Comparison of ENCODE assay signal across 18 cellular contexts in the genomic region with DNA sequence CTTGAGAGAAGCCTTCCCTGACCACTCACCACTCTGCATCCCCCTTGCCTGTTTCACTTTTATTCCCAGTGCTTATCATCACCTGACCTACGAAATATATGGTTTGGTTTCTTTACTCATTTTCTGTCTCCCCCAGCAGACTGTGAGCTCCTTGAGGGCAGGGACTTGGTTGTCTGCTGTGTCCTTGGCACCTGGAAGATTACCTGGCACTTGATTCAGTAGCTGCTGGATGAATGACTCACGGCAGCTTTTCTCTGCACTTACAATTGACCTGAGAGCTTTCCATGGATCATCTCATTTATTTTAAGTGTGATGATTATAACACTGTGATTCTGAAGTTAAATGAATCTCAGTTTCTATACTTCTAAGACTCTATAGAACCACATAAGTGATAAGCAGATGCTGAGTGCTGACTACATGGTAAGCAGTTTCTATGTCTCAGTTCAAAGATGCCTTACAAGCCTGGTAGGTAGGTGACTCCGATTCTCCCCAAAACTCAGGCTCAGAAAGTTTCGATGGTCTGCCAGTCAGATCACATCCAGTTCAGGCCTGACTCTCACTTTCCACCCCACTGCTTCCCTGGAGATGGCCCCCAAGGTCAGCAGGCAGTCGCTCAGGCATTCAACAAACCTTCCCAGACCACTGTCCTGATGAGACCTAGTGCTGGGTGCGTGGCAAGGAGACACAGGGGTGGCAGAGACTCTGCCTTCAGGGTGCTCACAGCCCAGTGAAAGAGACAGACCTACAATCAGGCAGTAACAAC. TPM values are rescaled to one million over a fixed set of nuclear protein-coding genes. Genes with fewer than 3 reads are reported as not detected.
DNase-seq lines count a peak whose midpoint lies in the region; ATAC-seq and TF ChIP-seq lines count a peak whose summit lies in the region.
"Had no signal": no experiment of that assay in that cellular context is flagged by ENCODE, and none has a peak within 500 bp of the region (broad histone marks: within the 10 kb centered on the region; RNA-seq: fewer than 3 reads in every experiment).

No MANE protein-coding gene starts in this region.

- H3K4me1 ChIP-seq in mesenchymal stem cell (ENCODE audit: control insufficient read depth, insufficient read depth, low read depth, low read length): peaks cover 6% of the 10 kb centered on the region
- H3K4me1 ChIP-seq: colonic mucosa, lower lobe of right lung had no signal

- H3K79me1 ChIP-seq in mesenchymal stem cell (replicated peaks; ENCODE audit: low read length, poor library complexity, severe bottlenecking): no peaks in the 10 kb centered on the region

- ATAC-seq in T-helper 17 cell (no peak), HG03159 (IDR thresholded peaks at IDR 0.05; ENCODE audit: unreplicated experiment) (no peak), HG03196 (IDR thresholded peaks at IDR 0.05; ENCODE audit: unreplicated experiment) (no peak)
- ATAC-seq in activated naive CD8-positive, alpha-beta T cell treated with anti-CD3 and anti-CD28 coated beads, Interleukin-2, amount 10 ng/mL, durations not matched to agents 7 days and 5 days (ENCODE audit: low read depth): no peak
- ATAC-seq: lower lobe of right lung had no signal

- H3K14ac ChIP-seq in mesenchymal stem cell (ENCODE audit: low read length in 2 of 2): no peak overlapping the region

- TF ChIP-seq CTCF in progenitor cell of endocrine pancreas (IDR thresholded peaks at IDR 0.05; ENCODE audit: unreplicated experiment): no peak

- H4K91ac ChIP-seq in mesenchymal stem cell (ENCODE audit: low read length): no peak overlapping the region

- H3K36me3 Mint-ChIP-seq in activated CD4-positive, alpha-beta T cell treated with anti-CD3 and anti-CD28 coated beads, Interleukin-2, amount 10 ng/mL, durations not matched to agents 7 days and 5 days (ENCODE audit: low read depth): peaks cover 56% of the 10 kb centered on the region
- H3K36me3 Mint-ChIP-seq in T-helper 17 cell (ENCODE audit: low read depth): peaks cover 12% of the 10 kb centered on the region
- peaks cover 50% of the 10 kb centered on the region for H3K36me3 Mint-ChIP-seq in activated naive CD8-positive, alpha-beta T cell treated with anti-CD3 and anti-CD28 coated beads, Interleukin-2, amount 10 ng/mL, durations not matched to agents 7 days and 5 days
- H3K36me3 Mint-ChIP-seq in progenitor cell of endocrine pancreas (ENCODE audit: insufficient read depth): no peaks in the 10 kb centered on the region
- H3K36me3 Mint-ChIP-seq: naive B cell, type B pancreatic cell had no signal

- peaks cover 34% of the 10 kb centered on the region for H3K4me1 Mint-ChIP-seq in activated CD4-positive, alpha-beta T cell treated with anti-CD3 and anti-CD28 coated beads, Interleukin-2, amount 10 ng/mL, durations not matched to agents 7 days and 5 days
- H3K4me1 Mint-ChIP-seq in T-helper 17 cell (peaks cover 20% of the 10 kb centered on the region), progenitor cell of endocrine pancreas (ENCODE audit: low read depth) (no peaks in the 10 kb centered on the region)
- peaks cover 29% of the 10 kb centered on the region for H3K4me1 Mint-ChIP-seq in activated naive CD8-positive, alpha-beta T cell treated with anti-CD3 and anti-CD28 coated beads, Interleukin-2, amount 10 ng/mL, durations not matched to agents 7 days and 5 days
- H3K4me1 Mint-ChIP-seq: naive B cell had no signal

- no peaks in the 10 kb centered on the region for H3K36me3 ChIP-seq in mesenchymal stem cell (ENCODE audit: control insufficient read depth in 1 of 2, insufficient read depth in 2 of 2, low read depth in 1 of 2, low read length in 2 of 2)
- H3K36me3 ChIP-seq: colonic mucosa, lower lobe of right lung had no signal

- H2AK5ac ChIP-seq in mesenchymal stem cell (ENCODE audit: low read length, severe bottlenecking): no peak overlapping the region

- POLR2A ChIA-PET in activated CD4-positive, alpha-beta T cell treated with anti-CD3 and anti-CD28 coated beads, Interleukin-2, amount 10 ng/mL, durations not matched to agents 7 days and 5 days (lab: Charles Lee): no interaction called here
- POLR2A ChIA-PET in activated naive CD8-positive, alpha-beta T cell treated with anti-CD3 and anti-CD28 coated beads, Interleukin-2, amount 10 ng/mL, durations not matched to agents 7 days and 5 days (lab: Charles Lee): interaction anchor here (1.0 to 1.6 kb wide), 3 partner anchors 10 to 25 kb away, joined by 3 to 5 read pairs (median 3); a partner anchor contains a TSS

- H2BK15ac ChIP-seq in mesenchymal stem cell (ENCODE audit: low read depth, poor library complexity, severe bottlenecking): no peak overlapping the region

- no peak overlapping the region for H3K4me2 ChIP-seq in mesenchymal stem cell (ENCODE audit: low read length, poor library complexity, severe bottlenecking)

- H3K9ac ChIP-seq in mesenchymal stem cell (ENCODE audit: low read length): no peak overlapping the region

- peaks cover 27 to 45% of the 10 kb centered on the region in 2 experiments for H3K27me3 ChIP-seq in mesenchymal stem cell (ENCODE audit: control insufficient read depth in 1 of 2, insufficient read depth in 1 of 2, low read length in 2 of 2)
- H3K27me3 ChIP-seq: colonic mucosa had no signal

- no peak overlapping the region for H4K8ac ChIP-seq in mesenchymal stem cell (ENCODE audit: low read length)

- H2AFZ ChIP-seq in mesenchymal stem cell (ENCODE audit: low read depth, low read length): no peak overlapping the region

- CTCF ChIA-PET in activated CD4-positive, alpha-beta T cell treated with anti-CD3 and anti-CD28 coated beads, Interleukin-2, amount 10 ng/mL, durations not matched to agents 7 days and 5 days (lab: Charles Lee): interaction anchor here (0.5 to 4.1 kb wide), 3 partner anchors 10 to 60 kb away, joined by 3 to 15 read pairs (median 6); no protein-coding TSS in a partner anchor

- 82% methylated on average over 5 of the region's 6 CpGs for WGBS in mesenchymal stem cell

- H3K9me3 Mint-ChIP-seq in activated CD4-positive, alpha-beta T cell treated with anti-CD3 and anti-CD28 coated beads, Interleukin-2, amount 10 ng/mL, durations not matched to agents 7 days and 5 days: no peaks in the 10 kb centered on the region
- H3K9me3 Mint-ChIP-seq in activated naive CD8-positive, alpha-beta T cell treated with anti-CD3 and anti-CD28 coated beads, Interleukin-2, amount 10 ng/mL, durations not matched to agents 7 days and 5 days: no peaks in the 10 kb centered on the region
- no peaks in the 10 kb centered on the region for H3K9me3 Mint-ChIP-seq in progenitor cell of endocrine pancreas (ENCODE audit: low read depth)
- H3K9me3 Mint-ChIP-seq: naive B cell, type B pancreatic cell had no signal

- H3K27me3 Mint-ChIP-seq in activated CD4-positive, alpha-beta T cell treated with anti-CD3 and anti-CD28 coated beads, Interleukin-2, amount 10 ng/mL, durations not matched to agents 7 days and 5 days: no peaks in the 10 kb centered on the region
- H3K27me3 Mint-ChIP-seq in T-helper 17 cell (no peaks in the 10 kb centered on the region), progenitor cell of endocrine pancreas (peaks cover 22% of the 10 kb centered on the region)
- no peaks in the 10 kb centered on the region for H3K27me3 Mint-ChIP-seq in activated naive CD8-positive, alpha-beta T cell treated with anti-CD3 and anti-CD28 coated beads, Interleukin-2, amount 10 ng/mL, durations not matched to agents 7 days and 5 days

- no peak overlapping the region for H3K4me3 Mint-ChIP-seq in activated CD4-positive, alpha-beta T cell treated with anti-CD3 and anti-CD28 coated beads, Interleukin-2, amount 10 ng/mL, durations not matched to agents 7 days and 5 days
- H3K4me3 Mint-ChIP-seq in T-helper 17 cell (peak overlapping the region; percentile 43), progenitor cell of endocrine pancreas (ENCODE audit: low read depth) (no peak overlapping the region)
- no peak overlapping the region for H3K4me3 Mint-ChIP-seq in activated naive CD8-positive, alpha-beta T cell treated with anti-CD3 and anti-CD28 coated beads, Interleukin-2, amount 10 ng/mL, durations not matched to agents 7 days and 5 days
- H3K4me3 Mint-ChIP-seq: type B pancreatic cell had no signal

- H3K9me3 ChIP-seq in T-helper 17 cell (ENCODE audit: control insufficient read depth, low read length, poor library complexity, severe bottlenecking): no peaks in the 10 kb centered on the region
- no peaks in the 10 kb centered on the region for H3K9me3 ChIP-seq in mesenchymal stem cell (ENCODE audit: control insufficient read depth, low read length)
- H3K9me3 ChIP-seq: colonic mucosa, lower lobe of right lung had no signal

- H3K4ac ChIP-seq in mesenchymal stem cell (ENCODE audit: low read depth in 1 of 2, low read length in 2 of 2): no peak overlapping the region

- no peak overlapping the region for H3K23ac ChIP-seq in mesenchymal stem cell (ENCODE audit: low read length in 2 of 2)

- H3K27ac ChIP-seq in mesenchymal stem cell (ENCODE audit: low read length, poor library complexity, severe bottlenecking): no peak overlapping the region
- H3K27ac ChIP-seq: colonic mucosa, lower lobe of right lung had no signal

- H3K27ac Mint-ChIP-seq in activated CD4-positive, alpha-beta T cell treated with anti-CD3 and anti-CD28 coated beads, Interleukin-2, amount 10 ng/mL, durations not matched to agents 7 days and 5 days: peak overlapping the region; percentile 11
- H3K27ac Mint-ChIP-seq in T-helper 17 cell (peak overlapping the region; percentile 94), progenitor cell of endocrine pancreas (peak overlapping the region; percentile 66)
- peak overlapping the region; percentile 32 for H3K27ac Mint-ChIP-seq in activated naive CD8-positive, alpha-beta T cell treated with anti-CD3 and anti-CD28 coated beads, Interleukin-2, amount 10 ng/mL, durations not matched to agents 7 days and 5 days
- H3K27ac Mint-ChIP-seq: type B pancreatic cell had no signal

- H2BK120ac ChIP-seq in mesenchymal stem cell (ENCODE audit: low read depth, low read length): no peak overlapping the region

- H3K4me3 ChIP-seq in mesenchymal stem cell (ENCODE audit: insufficient read depth in 1 of 2, low read depth in 1 of 2, low read length in 2 of 2): no peak overlapping the region
- H3K4me3 ChIP-seq: colonic mucosa, lower lobe of right lung had no signal

- H3K18ac ChIP-seq in mesenchymal stem cell (ENCODE audit: low read depth in 1 of 2, low read length in 2 of 2): no peak overlapping the region

- no peak for DNase-seq in activated CD4-positive, alpha-beta T cell treated with anti-CD3 and anti-CD28 coated beads, Interleukin-2, amount 10 ng/mL, durations not matched to agents 7 days and 5 days
- no peak for DNase-seq in activated CD4-positive, alpha-beta T cell treated with anti-CD3 and anti-CD28 coated beads for 1 hour
- DNase-seq in T-helper 17 cell (no peak), progenitor cell of endocrine pancreas (ENCODE audit: low spot score, unreplicated experiment) (no peak), mesenchymal stem cell (no peak)
- DNase-seq in activated naive CD8-positive, alpha-beta T cell treated with anti-CD3 and anti-CD28 coated beads, Interleukin-2, amount 10 ng/mL, durations not matched to agents 7 days and 5 days: no peak
- DNase-seq: anterior cingulate cortex, colonic mucosa, lower lobe of right lung, naive B cell, NCI-H1436 treated with DMSO at 0.1 percent for 48 hours, NCI-H2227 treated with DMSO at 0.1 percent for 48 hours, SHP77 treated with DMSO at 0.1 percent for 48 hours had no signal

- H2BK5ac ChIP-seq in mesenchymal stem cell (ENCODE audit: low read depth, low read length, poor library complexity, severe bottlenecking): no peak overlapping the region

- peak overlapping the region in 1 of 2 experiments; percentile 25 for H2BK12ac ChIP-seq in mesenchymal stem cell (ENCODE audit: low read length in 2 of 2)

RNA-seq across cellular contexts. Expression of a gene that starts 11.6 kb away (rescaled TPM):
- total RNA-seq in activated CD4-positive, alpha-beta T cell treated with anti-CD3 and anti-CD28 coated beads, Interleukin-2, amount 10 ng/mL, durations not matched to agents 7 days and 5 days: 100 to 1,000 TPM; 100 to 115 TPM
- total RNA-seq in T-helper 17 cell: 100 to 1,000 TPM in 1 of 2 donors, 10 to 100 TPM in 1; 76.4 to 107 TPM
- 100 to 1,000 TPM; 223 to 232 TPM for total RNA-seq in activated naive CD8-positive, alpha-beta T cell treated with anti-CD3 and anti-CD28 coated beads, Interleukin-2, amount 10 ng/mL, durations not matched to agents 7 days and 5 days
- not detected in 2 replicates for total RNA-seq in progenitor cell of endocrine pancreas
- polyA plus RNA-seq in mesenchymal stem cell (2013, experiment 1 of 2): 4.9 TPM
- 5.1 TPM for polyA plus RNA-seq in mesenchymal stem cell (2013, experiment 2 of 2)

RNA-seq across cellular contexts. Expression of a gene that starts 28.6 kb away (rescaled TPM):
- under 1 TPM; 0.50 to 0.73 TPM for total RNA-seq in activated CD4-positive, alpha-beta T cell treated with anti-CD3 and anti-CD28 coated beads, Interleukin-2, amount 10 ng/mL, durations not matched to agents 7 days and 5 days
- total RNA-seq in T-helper 17 cell: under 1 TPM; 0.31 to 0.92 TPM
- total RNA-seq in activated naive CD8-positive, alpha-beta T cell treated with anti-CD3 and anti-CD28 coated beads, Interleukin-2, amount 10 ng/mL, durations not matched to agents 7 days and 5 days: 1 to 10 TPM; 1.8 to 2.2 TPM
- 12.6 and 16.4 TPM in 2 replicates for total RNA-seq in progenitor cell of endocrine pancreas
- polyA plus RNA-seq in mesenchymal stem cell (2013, experiment 1 of 2): not detected
- polyA plus RNA-seq in mesenchymal stem cell (2013, experiment 2 of 2): not detected
- total RNA-seq: epithelial cell of proximal tubule, glomerular endothelial cell had no signal

RNA-seq across cellular contexts. Expression of a gene that starts 50.0 kb away (rescaled TPM):
- 1 to 10 TPM; 7.6 to 8.3 TPM for total RNA-seq in activated CD4-positive, alpha-beta T cell treated with anti-CD3 and anti-CD28 coated beads, Interleukin-2, amount 10 ng/mL, durations not matched to agents 7 days and 5 days
- total RNA-seq in T-helper 17 cell: 10 to 100 TPM; 11.2 to 11.8 TPM
- total RNA-seq in activated naive CD8-positive, alpha-beta T cell treated with anti-CD3 and anti-CD28 coated beads, Interleukin-2, amount 10 ng/mL, durations not matched to agents 7 days and 5 days: 10 to 100 TPM; 15.2 to 15.7 TPM
- 13.8 and 14.5 TPM in 2 replicates for total RNA-seq in progenitor cell of endocrine pancreas
- 38.2 TPM for polyA plus RNA-seq in mesenchymal stem cell (2013, experiment 1 of 2)
- polyA plus RNA-seq in mesenchymal stem cell (2013, experiment 2 of 2): 37.9 TPM

Comparison
In these comparisons a context has a peak if more than half of its experiments do, and no peak if none do; other contexts are left out.
1. H3K27ac Mint-ChIP-seq: peak in every context shown above with its lines; median percentile 94 in T-helper 17 cell; 66 in progenitor cell of endocrine pancreas; 32 in activated naive CD8-positive, alpha-beta T cell treated with anti-CD3 and anti-CD28 coated beads, Interleukin-2, amount 10 ng/mL, durations not matched to agents 7 days and 5 days; 11 in activated CD4-positive, alpha-beta T cell treated with anti-CD3 and anti-CD28 coated beads, Interleukin-2, amount 10 ng/mL, durations not matched to agents 7 days and 5 days.
2. RNA of a gene that starts 11.6 kb away (total RNA-seq): 223 to 232 TPM in activated naive CD8-positive, alpha-beta T cell treated with anti-CD3 and anti-CD28 coated beads, Interleukin-2, amount 10 ng/mL, durations not matched to agents 7 days and 5 days, 100 to 115 TPM in activated CD4-positive, alpha-beta T cell treated with anti-CD3 and anti-CD28 coated beads, Interleukin-2, amount 10 ng/mL, durations not matched to agents 7 days and 5 days and 76.4 to 107 TPM in T-helper 17 cell; not detected in progenitor cell of endocrine pancreas; every median in the first group is over 10 times any median in the second.